Comparison of ENCODE assay signal across 9 cellular contexts in the genomic region with DNA sequence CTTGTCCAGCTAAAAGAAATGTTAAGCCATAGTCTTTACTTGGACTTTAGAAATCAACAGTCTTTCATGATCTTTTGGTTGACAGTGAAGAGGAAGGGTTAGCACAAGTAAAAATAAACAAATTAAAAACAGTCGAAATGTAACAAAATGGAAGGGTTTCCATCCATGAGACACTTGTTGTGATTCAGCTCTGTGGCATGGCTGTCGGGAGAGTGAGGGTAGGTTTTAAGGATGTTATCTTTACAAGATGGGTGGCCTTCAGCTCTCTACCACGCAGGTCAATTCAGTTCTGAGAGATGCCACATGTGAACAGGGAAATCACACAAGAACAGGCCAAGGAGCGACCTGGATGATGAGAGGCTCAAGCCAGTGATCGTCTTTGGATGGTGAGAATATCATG.
"Had no signal": no experiment of that assay in that cellular context is flagged by ENCODE, and none has a peak within 500 bp of the region (broad histone marks: within the 10 kb centered on the region; RNA-seq: fewer than 3 reads in every experiment).

No MANE protein-coding gene starts in this region.

- H3K4me3 ChIP-seq: GM23338, K562 had no signal

- DNase-seq: H9, HCEC 1CT, KG1 had no signal

- H2AFZ ChIP-seq: GM23338 had no signal

- H3K27ac Mint-ChIP-seq: GM23338, H9 had no signal

- ATAC-seq: GM23338, HepG2, K562 had no signal

- H3K27ac ChIP-seq: HL-60 had no signal

- H3K4me2 ChIP-seq: GM23338 had no signal

- H3K4me3 Mint-ChIP-seq: GM23338, H9 had no signal

- FAIRE-seq: H1, H54, HepG2, K562 had no signal
